30 cellular contexts compared by ENCODE assay signal in genomic region chr4:186351672-186352194, GRCh38.
DNase-seq lines count a peak whose midpoint lies in the region; ATAC-seq, FAIRE-seq and TF ChIP-seq lines count a peak whose summit lies in the region.
"Had no signal": no experiment of that assay in that cellular context is flagged by ENCODE, and none has a peak within 500 bp of the region (broad histone marks: within the 10 kb centered on the region; RNA-seq: fewer than 3 reads in every experiment).

No MANE protein-coding gene starts in this region.

- no peaks in the 10 kb centered on the region for H3K9me3 ChIP-seq in pancreas
- H3K9me3 ChIP-seq: right atrium auricular region, SK-N-SH, thoracic aorta had no signal

- peaks cover 0 to 6% (median 0%) of the 10 kb centered on the region in 3 donors for H3K4me1 ChIP-seq in pancreas
- H3K4me1 ChIP-seq: parathyroid adenoma, right atrium auricular region had no signal

- peak; percentile 48 to 76 (median 66) for ATAC-seq in pancreas
- no peak for ATAC-seq in activated T-cell treated with anti-CD3 and anti-CD28 coated beads, Interleukin-2, amount 50 U/mL, for 4 hours
- no peak for ATAC-seq in Right ventricle myocardium superior (ENCODE audit: poor library complexity)
- no peak for ATAC-seq in HG03469 (IDR thresholded peaks at IDR 0.05; ENCODE audit: unreplicated experiment)
- ATAC-seq: activated naive CD8-positive, alpha-beta T cell treated with anti-CD3 and anti-CD28 coated beads, Interleukin-2, amount 50 U/mL, for 24 hours; CD8-positive, alpha-beta T cell; GM12878; stimulated activated naive CD8-positive, alpha-beta T cell treated with anti-CD3 and anti-CD28 coated beads, Interleukin-15, amount 100 ng/mL, for 72 hours had no signal

- TF ChIP-seq CTCF in pancreas (IDR thresholded peaks at IDR 0.05) = no peak

- intact Hi-C loops in pancreas (cut with DNase I) (no loop called here), Right ventricle myocardium superior (cut with DNase I) (no loop called here)

- H3K36me3 ChIP-seq in pancreas = no peaks in the 10 kb centered on the region
- H3K36me3 ChIP-seq: neural progenitor cell, right atrium auricular region, thoracic aorta had no signal

- no peak overlapping the region for H3K4me3 ChIP-seq in pancreas
- H3K4me3 ChIP-seq: coronary artery, GM12878, neural progenitor cell, right atrium auricular region, thoracic aorta had no signal

- DNase-seq in DMS153 (lab: John Stamatoyannopoulos, UW) (peak; percentile 94), NCI-H1417 (lab: John Stamatoyannopoulos, UW) (peak in 2 of 3 experiments; percentile 85 to 94), NCI-H510A (lab: John Stamatoyannopoulos, UW) (peak; percentile 74), pancreas (peak; percentile 50 to 86 (median 72)), Right ventricle myocardium superior (no peak)
- no peak for DNase-seq in activated T-cell treated with anti-CD3 and anti-CD28 coated beads, Interleukin-2, amount 50 U/mL, for 4 hours
- DNase-seq: activated B cell treated with CpG ODN at 0.5 μM for 24 hours; activated CD4-positive, alpha-beta T cell treated with anti-CD3 and anti-CD28 coated beads, Interleukin-2, amount 10 ng/mL, durations not matched to agents 7 days and 5 days; activated gamma-delta T cell; activated naive CD8-positive, alpha-beta T cell treated with anti-CD3 and anti-CD28 coated beads, Interleukin-2, amount 50 U/mL, for 24 hours; CD8-positive, alpha-beta T cell; effector CD8-positive, alpha-beta T cell; hippocampal formation; Karpas-422; NCI-H187; NCI-H446 treated with DMSO at 0.1 percent for 48 hours; NK-92 treated with Interleukin-12 subunit alpha and Interleukin-12 subunit beta, amount 100 ng/mL, for 24 hours; SK-N-SH; small intestine; stimulated activated naive CD8-positive, alpha-beta T cell treated with anti-CD3 and anti-CD28 coated beads, Interleukin-15, amount 100 ng/mL, for 72 hours had no signal

- WGBS in pancreas, 2 donors = 50 to 56% methylated on average over 7 of the region's 7 CpGs

- H3K4me3 Mint-ChIP-seq in activated T-cell treated with anti-CD3 and anti-CD28 coated beads, Interleukin-2, amount 50 U/mL, for 4 hours = no peak overlapping the region
- H3K4me3 Mint-ChIP-seq: activated B cell treated with CpG ODN at 0.5 μM for 24 hours; activated CD4-positive, alpha-beta T cell treated with anti-CD3 and anti-CD28 coated beads, Interleukin-2, amount 10 ng/mL, durations not matched to agents 7 days and 5 days; activated naive CD8-positive, alpha-beta T cell treated with anti-CD3 and anti-CD28 coated beads, Interleukin-2, amount 50 U/mL, for 24 hours; CD8-positive, alpha-beta T cell; memory B cell; neural progenitor cell; stimulated activated naive CD8-positive, alpha-beta T cell treated with anti-CD3 and anti-CD28 coated beads, Interleukin-15, amount 100 ng/mL, for 72 hours had no signal

- no peaks in the 10 kb centered on the region for H3K9me3 Mint-ChIP-seq in activated T-cell treated with anti-CD3 and anti-CD28 coated beads, Interleukin-2, amount 50 U/mL, for 4 hours
- H3K9me3 Mint-ChIP-seq: activated B cell treated with CpG ODN at 0.5 μM for 24 hours; activated CD4-positive, alpha-beta T cell treated with anti-CD3 and anti-CD28 coated beads, Interleukin-2, amount 10 ng/mL, durations not matched to agents 7 days and 5 days; activated naive CD8-positive, alpha-beta T cell treated with anti-CD3 and anti-CD28 coated beads, Interleukin-2, amount 50 U/mL, for 24 hours; CD8-positive, alpha-beta T cell; memory B cell; neural progenitor cell; stimulated activated naive CD8-positive, alpha-beta T cell treated with anti-CD3 and anti-CD28 coated beads, Interleukin-15, amount 100 ng/mL, for 72 hours had no signal

- no peaks in the 10 kb centered on the region for H3K4me1 Mint-ChIP-seq in activated T-cell treated with anti-CD3 and anti-CD28 coated beads, Interleukin-2, amount 50 U/mL, for 4 hours (ENCODE audit: low read depth)
- H3K4me1 Mint-ChIP-seq: activated B cell treated with CpG ODN at 0.5 μM for 24 hours; activated CD4-positive, alpha-beta T cell treated with anti-CD3 and anti-CD28 coated beads, Interleukin-2, amount 10 ng/mL, durations not matched to agents 7 days and 5 days; activated naive CD8-positive, alpha-beta T cell treated with anti-CD3 and anti-CD28 coated beads, Interleukin-2, amount 50 U/mL, for 24 hours; memory B cell; neural progenitor cell; stimulated activated naive CD8-positive, alpha-beta T cell treated with anti-CD3 and anti-CD28 coated beads, Interleukin-15, amount 100 ng/mL, for 72 hours had no signal

- H3K27me3 ChIP-seq in pancreas = no peaks in the 10 kb centered on the region
- H3K27me3 ChIP-seq: right atrium auricular region had no signal

- H3K36me3 Mint-ChIP-seq in activated T-cell treated with anti-CD3 and anti-CD28 coated beads, Interleukin-2, amount 50 U/mL, for 4 hours (ENCODE audit: insufficient read depth) = no peaks in the 10 kb centered on the region
- H3K36me3 Mint-ChIP-seq: CD8-positive, alpha-beta T cell; memory B cell; neural progenitor cell had no signal

- H3K27me3 Mint-ChIP-seq in activated T-cell treated with anti-CD3 and anti-CD28 coated beads, Interleukin-2, amount 50 U/mL, for 4 hours (ENCODE audit: low read depth) = no peaks in the 10 kb centered on the region
- H3K27me3 Mint-ChIP-seq: activated B cell treated with CpG ODN at 0.5 μM for 24 hours; activated CD4-positive, alpha-beta T cell treated with anti-CD3 and anti-CD28 coated beads, Interleukin-2, amount 10 ng/mL, durations not matched to agents 7 days and 5 days; activated naive CD8-positive, alpha-beta T cell treated with anti-CD3 and anti-CD28 coated beads, Interleukin-2, amount 50 U/mL, for 24 hours had no signal

- peak overlapping the region; percentile 40 to 79 (median 71) for H3K27ac ChIP-seq in pancreas
- H3K27ac ChIP-seq: coronary artery, HL-60, neural progenitor cell, parathyroid adenoma, right atrium auricular region, thoracic aorta had no signal

- no peak for FAIRE-seq in pancreas (lab: Jason Lieb, UNC)
- FAIRE-seq: GM12878, small intestine, urothelium cell line had no signal

Comparison
In these comparisons a context has a peak if more than half of its experiments do, and no peak if none do; other contexts are left out.
1. DNase-seq: peak in DMS153 (single experiment), NCI-H1417 (2 of 3), NCI-H510A (single experiment) and pancreas (6 of 6); none in activated T-cell treated with anti-CD3 and anti-CD28 coated beads, Interleukin-2, amount 50 U/mL, for 4 hours (single experiment) and Right ventricle myocardium superior (single experiment).
2. ATAC-seq: peak in pancreas (4 of 4); none in activated T-cell treated with anti-CD3 and anti-CD28 coated beads, Interleukin-2, amount 50 U/mL, for 4 hours (0 of 2), Right ventricle myocardium superior (single experiment) and HG03469 (single experiment).